Comparison of ENCODE assay signal across 1 cellular context in the genomic region with DNA sequence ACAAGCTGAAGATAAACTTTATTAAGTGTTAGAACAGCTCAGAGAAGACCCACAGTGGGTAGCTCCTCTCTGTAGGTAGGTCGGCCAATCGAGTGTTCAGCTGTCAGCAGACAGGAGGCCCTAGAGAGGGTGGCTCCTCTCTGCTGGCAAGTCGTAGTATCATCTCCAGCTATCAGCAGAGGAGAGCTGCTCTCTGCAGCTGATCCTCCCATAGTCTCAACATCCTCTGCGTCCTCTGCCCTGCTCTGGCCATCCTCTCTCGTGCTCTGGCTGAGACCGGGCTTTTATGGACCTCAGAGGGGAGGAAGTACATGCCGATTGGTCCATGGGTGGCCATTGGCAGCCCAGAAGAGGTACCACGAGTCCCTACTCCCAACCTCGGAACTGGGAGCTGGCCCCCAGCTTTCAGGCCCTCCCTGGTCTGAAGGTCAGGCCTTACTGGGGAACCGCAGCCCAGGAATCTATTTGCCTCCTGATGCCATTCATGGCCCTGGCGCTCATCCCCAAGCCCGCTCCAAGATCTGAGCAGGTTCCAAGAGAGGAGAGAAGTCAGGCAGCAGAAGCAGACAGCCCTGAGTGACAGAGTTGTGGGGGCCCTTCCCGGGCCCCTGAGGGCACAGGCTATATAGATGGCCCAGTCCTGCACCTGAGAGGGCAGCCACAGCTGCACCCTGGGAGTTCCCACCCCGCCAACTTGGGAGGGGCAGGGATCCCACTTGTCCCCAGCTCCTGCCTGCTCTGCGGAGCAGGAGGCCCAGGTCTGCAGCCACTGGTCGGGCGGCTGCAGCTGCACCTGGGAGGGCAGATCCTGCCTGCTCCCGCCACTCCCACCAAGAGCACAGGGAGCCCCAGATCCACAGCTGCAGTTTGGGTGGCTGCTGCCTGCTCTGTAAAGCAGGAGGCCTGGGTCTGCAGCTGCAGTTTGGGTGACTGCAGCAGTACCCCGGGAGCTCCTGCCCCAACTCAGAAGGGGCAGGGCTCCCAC.
TF ChIP-seq lines count a peak whose summit lies in the region.

No MANE protein-coding gene starts in this region.

TF ChIP-seq in H1, 55 proteins besides CTCF, POLR2A, EP300 and RAD21:
- TF ChIP-seq CTBP2 (IDR thresholded peaks at IDR 0.05; ENCODE audit: borderline replicate concordance, insufficient read depth, insufficient read length, low read length) (no peak), CEBPB (IDR thresholded peaks at IDR 0.05; ENCODE audit: low read depth, low read length) (no peak), POU5F1 (IDR thresholded peaks at IDR 0.05; ENCODE audit: low read depth, low read length) (no peak), TEAD4 (IDR thresholded peaks at IDR 0.05; ENCODE audit: low read depth, low read length) (no peak), GTF2F1 (IDR thresholded peaks at IDR 0.05; ENCODE audit: borderline replicate concordance, low read depth, low read length) (no peak), TAF7 (optimal IDR thresholded peaks at IDR 0.05; ENCODE audit: borderline replicate concordance, low read depth, low read length) (no peak), POLR2AphosphoS5 (IDR thresholded peaks at IDR 0.05; ENCODE audit: low read depth, low read length) (no peak), MAFK (IDR thresholded peaks at IDR 0.05; ENCODE audit: low read depth, low read length) (no peak), ASH2L (IDR thresholded peaks at IDR 0.05; ENCODE audit: low read length) (no peak), SIN3A (conservative IDR thresholded peaks at IDR 0.05 in 1 of 2, IDR thresholded peaks at IDR 0.05 in 1 of 2; ENCODE audit: low read depth in 1 of 2, low read length in 2 of 2) (no peak), KDM1A (IDR thresholded peaks at IDR 0.05; ENCODE audit: borderline replicate concordance, low read length) (no peak), GABPA (IDR thresholded peaks at IDR 0.05; ENCODE audit: borderline replicate concordance, insufficient read depth, low read length) (no peak), CBX5 (IDR thresholded peaks at IDR 0.05; ENCODE audit: low read depth, low read length) (no peak), SIRT6 (IDR thresholded peaks at IDR 0.05; ENCODE audit: low read length) (no peak)
- TF ChIP-seq, protein P1, sequence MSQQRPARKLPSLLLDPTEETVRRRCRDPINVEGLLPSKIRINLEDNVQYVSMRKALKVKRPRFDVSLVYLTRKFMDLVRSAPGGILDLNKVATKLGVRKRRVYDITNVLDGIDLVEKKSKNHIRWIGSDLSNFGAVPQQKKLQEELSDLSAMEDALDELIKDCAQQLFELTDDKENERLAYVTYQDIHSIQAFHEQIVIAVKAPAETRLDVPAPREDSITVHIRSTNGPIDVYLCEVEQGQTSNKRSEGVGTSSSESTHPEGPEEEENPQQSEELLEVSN (IDR thresholded peaks at IDR 0.05): no peak
- TF ChIP-seq, protein P2, sequence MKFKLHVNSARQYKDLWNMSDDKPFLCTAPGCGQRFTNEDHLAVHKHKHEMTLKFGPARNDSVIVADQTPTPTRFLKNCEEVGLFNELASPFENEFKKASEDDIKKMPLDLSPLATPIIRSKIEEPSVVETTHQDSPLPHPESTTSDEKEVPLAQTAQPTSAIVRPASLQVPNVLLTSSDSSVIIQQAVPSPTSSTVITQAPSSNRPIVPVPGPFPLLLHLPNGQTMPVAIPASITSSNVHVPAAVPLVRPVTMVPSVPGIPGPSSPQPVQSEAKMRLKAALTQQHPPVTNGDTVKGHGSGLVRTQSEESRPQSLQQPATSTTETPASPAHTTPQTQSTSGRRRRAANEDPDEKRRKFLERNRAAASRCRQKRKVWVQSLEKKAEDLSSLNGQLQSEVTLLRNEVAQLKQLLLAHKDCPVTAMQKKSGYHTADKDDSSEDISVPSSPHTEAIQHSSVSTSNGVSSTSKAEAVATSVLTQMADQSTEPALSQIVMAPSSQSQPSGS (IDR thresholded peaks at IDR 0.05; ENCODE audit: low read length): no peak
- TF ChIP-seq, protein P3, sequence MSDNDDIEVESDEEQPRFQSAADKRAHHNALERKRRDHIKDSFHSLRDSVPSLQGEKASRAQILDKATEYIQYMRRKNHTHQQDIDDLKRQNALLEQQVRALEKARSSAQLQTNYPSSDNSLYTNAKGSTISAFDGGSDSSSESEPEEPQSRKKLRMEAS (IDR thresholded peaks at IDR 0.05): no peak
- TF ChIP-seq, protein P4, sequence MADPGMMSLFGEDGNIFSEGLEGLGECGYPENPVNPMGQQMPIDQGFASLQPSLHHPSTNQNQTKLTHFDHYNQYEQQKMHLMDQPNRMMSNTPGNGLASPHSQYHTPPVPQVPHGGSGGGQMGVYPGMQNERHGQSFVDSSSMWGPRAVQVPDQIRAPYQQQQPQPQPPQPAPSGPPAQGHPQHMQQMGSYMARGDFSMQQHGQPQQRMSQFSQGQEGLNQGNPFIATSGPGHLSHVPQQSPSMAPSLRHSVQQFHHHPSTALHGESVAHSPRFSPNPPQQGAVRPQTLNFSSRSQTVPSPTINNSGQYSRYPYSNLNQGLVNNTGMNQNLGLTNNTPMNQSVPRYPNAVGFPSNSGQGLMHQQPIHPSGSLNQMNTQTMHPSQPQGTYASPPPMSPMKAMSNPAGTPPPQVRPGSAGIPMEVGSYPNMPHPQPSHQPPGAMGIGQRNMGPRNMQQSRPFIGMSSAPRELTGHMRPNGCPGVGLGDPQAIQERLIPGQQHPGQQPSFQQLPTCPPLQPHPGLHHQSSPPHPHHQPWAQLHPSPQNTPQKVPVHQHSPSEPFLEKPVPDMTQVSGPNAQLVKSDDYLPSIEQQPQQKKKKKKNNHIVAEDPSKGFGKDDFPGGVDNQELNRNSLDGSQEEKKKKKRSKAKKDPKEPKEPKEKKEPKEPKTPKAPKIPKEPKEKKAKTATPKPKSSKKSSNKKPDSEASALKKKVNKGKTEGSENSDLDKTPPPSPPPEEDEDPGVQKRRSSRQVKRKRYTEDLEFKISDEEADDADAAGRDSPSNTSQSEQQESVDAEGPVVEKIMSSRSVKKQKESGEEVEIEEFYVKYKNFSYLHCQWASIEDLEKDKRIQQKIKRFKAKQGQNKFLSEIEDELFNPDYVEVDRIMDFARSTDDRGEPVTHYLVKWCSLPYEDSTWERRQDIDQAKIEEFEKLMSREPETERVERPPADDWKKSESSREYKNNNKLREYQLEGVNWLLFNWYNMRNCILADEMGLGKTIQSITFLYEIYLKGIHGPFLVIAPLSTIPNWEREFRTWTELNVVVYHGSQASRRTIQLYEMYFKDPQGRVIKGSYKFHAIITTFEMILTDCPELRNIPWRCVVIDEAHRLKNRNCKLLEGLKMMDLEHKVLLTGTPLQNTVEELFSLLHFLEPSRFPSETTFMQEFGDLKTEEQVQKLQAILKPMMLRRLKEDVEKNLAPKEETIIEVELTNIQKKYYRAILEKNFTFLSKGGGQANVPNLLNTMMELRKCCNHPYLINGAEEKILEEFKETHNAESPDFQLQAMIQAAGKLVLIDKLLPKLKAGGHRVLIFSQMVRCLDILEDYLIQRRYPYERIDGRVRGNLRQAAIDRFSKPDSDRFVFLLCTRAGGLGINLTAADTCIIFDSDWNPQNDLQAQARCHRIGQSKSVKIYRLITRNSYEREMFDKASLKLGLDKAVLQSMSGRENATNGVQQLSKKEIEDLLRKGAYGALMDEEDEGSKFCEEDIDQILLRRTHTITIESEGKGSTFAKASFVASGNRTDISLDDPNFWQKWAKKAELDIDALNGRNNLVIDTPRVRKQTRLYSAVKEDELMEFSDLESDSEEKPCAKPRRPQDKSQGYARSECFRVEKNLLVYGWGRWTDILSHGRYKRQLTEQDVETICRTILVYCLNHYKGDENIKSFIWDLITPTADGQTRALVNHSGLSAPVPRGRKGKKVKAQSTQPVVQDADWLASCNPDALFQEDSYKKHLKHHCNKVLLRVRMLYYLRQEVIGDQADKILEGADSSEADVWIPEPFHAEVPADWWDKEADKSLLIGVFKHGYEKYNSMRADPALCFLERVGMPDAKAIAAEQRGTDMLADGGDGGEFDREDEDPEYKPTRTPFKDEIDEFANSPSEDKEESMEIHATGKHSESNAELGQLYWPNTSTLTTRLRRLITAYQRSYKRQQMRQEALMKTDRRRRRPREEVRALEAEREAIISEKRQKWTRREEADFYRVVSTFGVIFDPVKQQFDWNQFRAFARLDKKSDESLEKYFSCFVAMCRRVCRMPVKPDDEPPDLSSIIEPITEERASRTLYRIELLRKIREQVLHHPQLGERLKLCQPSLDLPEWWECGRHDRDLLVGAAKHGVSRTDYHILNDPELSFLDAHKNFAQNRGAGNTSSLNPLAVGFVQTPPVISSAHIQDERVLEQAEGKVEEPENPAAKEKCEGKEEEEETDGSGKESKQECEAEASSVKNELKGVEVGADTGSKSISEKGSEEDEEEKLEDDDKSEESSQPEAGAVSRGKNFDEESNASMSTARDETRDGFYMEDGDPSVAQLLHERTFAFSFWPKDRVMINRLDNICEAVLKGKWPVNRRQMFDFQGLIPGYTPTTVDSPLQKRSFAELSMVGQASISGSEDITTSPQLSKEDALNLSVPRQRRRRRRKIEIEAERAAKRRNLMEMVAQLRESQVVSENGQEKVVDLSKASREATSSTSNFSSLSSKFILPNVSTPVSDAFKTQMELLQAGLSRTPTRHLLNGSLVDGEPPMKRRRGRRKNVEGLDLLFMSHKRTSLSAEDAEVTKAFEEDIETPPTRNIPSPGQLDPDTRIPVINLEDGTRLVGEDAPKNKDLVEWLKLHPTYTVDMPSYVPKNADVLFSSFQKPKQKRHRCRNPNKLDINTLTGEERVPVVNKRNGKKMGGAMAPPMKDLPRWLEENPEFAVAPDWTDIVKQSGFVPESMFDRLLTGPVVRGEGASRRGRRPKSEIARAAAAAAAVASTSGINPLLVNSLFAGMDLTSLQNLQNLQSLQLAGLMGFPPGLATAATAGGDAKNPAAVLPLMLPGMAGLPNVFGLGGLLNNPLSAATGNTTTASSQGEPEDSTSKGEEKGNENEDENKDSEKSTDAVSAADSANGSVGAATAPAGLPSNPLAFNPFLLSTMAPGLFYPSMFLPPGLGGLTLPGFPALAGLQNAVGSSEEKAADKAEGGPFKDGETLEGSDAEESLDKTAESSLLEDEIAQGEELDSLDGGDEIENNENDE (IDR thresholded peaks at IDR 0.05; ENCODE audit: insufficient replicate concordance, low read length): no peak
